In the genomic region with DNA sequence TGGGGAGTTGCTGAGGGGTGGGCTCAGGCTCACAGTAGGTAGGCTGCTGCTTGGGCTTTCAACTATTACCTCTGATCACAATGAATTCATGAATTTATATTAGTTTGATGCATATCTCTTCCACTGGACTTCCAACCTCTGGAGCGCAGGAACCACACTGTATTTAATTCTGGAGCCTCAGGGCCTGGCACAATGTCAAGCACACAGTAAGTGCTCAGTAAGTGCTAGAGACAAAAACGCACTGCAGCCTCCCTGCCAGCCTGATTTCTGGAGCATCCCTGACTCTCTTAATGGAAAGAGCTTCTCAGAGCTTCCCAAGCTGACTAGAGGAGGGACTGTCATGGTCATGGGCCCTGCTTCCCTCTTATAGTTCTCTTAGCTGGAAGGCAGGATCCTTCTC, we compare ENCODE assay signal across 9 cellular contexts. TPM values are rescaled to one million over a fixed set of nuclear protein-coding genes. Genes with fewer than 3 reads are reported as not detected.
DNase-seq lines count a peak whose midpoint lies in the region; ATAC-seq and TF ChIP-seq lines count a peak whose summit lies in the region.
"Had no signal": no experiment of that assay in that cellular context is flagged by ENCODE, and none has a peak within 500 bp of the region (broad histone marks: within the 10 kb centered on the region; RNA-seq: fewer than 3 reads in every experiment).

No MANE protein-coding gene starts in this region.

- peak overlapping the region; percentile 58 for H3K4me3 Mint-ChIP-seq in activated naive CD4-positive, alpha-beta T cell treated with anti-CD3 and anti-CD28 coated beads, Interleukin-2, amount 10 ng/mL, durations not matched to agents 7 days and 5 days
- peak overlapping the region; percentile 78 for H3K4me3 Mint-ChIP-seq in T-helper 2 cell treated with Interferon-gamma antibody and Interleukin-4, amounts not matched to agents 5 μg/mL and 100 μg/mL, for 36 hours

- in situ Hi-C loops in brain microvascular endothelial cell (cut with HindIII; ENCODE audit: low pct_ligation_motif_present, low sequenced_read_pairs), result no loop called here

- H3K27ac ChIP-seq in lower lobe of right lung (peak overlapping the region; percentile 60), tibial nerve (peak overlapping the region in 3 of 4 donors; percentile 31 to 82 (median 43)), brain microvascular endothelial cell (no peak overlapping the region), psoas muscle (no peak overlapping the region)

- TF ChIP-seq CTCF in lower lobe of right lung (IDR thresholded peaks at IDR 0.05), result no peak
- TF ChIP-seq CTCF in tibial nerve (IDR thresholded peaks at IDR 0.05), result no peak
- TF ChIP-seq CTCF in brain microvascular endothelial cell (IDR thresholded peaks at IDR 0.05; ENCODE audit: low read depth, low read length, missing control alignments), result no peak
- no peak for TF ChIP-seq CTCF in psoas muscle (IDR thresholded peaks at IDR 0.05)

- no peak for TF ChIP-seq POLR2A in tibial nerve (IDR thresholded peaks at IDR 0.05)

- no peak for DNase-seq in activated naive CD4-positive, alpha-beta T cell treated with anti-CD3 and anti-CD28 coated beads, Interleukin-2, amount 10 ng/mL, durations not matched to agents 7 days and 5 days
- no peak for DNase-seq in activated naive CD4-positive, alpha-beta T cell treated with anti-CD3 and anti-CD28 coated beads, Interleukin-2, amount 50 U/mL, for 72 hours (ENCODE audit: low spot score in 2 of 2)
- DNase-seq in T-helper 2 cell treated with Interferon-gamma antibody and Interleukin-4, amounts not matched to agents 5 μg/mL and 100 μg/mL, for 36 hours (ENCODE audit: low spot score), result no peak
- DNase-seq in lower lobe of right lung (no peak), tibial nerve (ENCODE audit: low spot score in 2 of 2) (no peak), brain microvascular endothelial cell (no peak), SK-N-DZ (ENCODE audit: low spot score) (no peak), psoas muscle (no peak)
- DNase-seq: left cardiac atrium had no signal

- H3K4me1 ChIP-seq in lower lobe of right lung (peaks cover 53% of the 10 kb centered on the region), tibial nerve (peaks cover 0 to 44% (median 30%) of the 10 kb centered on the region in 4 donors), psoas muscle (peaks cover 19% of the 10 kb centered on the region)

- peaks cover 35% of the 10 kb centered on the region for H3K27me3 Mint-ChIP-seq in activated naive CD4-positive, alpha-beta T cell treated with anti-CD3 and anti-CD28 coated beads, Interleukin-2, amount 10 ng/mL, durations not matched to agents 7 days and 5 days
- peaks cover 10% of the 10 kb centered on the region for H3K27me3 Mint-ChIP-seq in T-helper 2 cell treated with Interferon-gamma antibody and Interleukin-4, amounts not matched to agents 5 μg/mL and 100 μg/mL, for 36 hours (ENCODE audit: low read depth)

- no peak for ATAC-seq in activated naive CD4-positive, alpha-beta T cell treated with anti-CD3 and anti-CD28 coated beads, Interleukin-2, amount 50 U/mL, for 72 hours
- ATAC-seq in lower lobe of right lung (peak in 1 of 2 donors; percentile 1), psoas muscle (no peak)

- H3K9me3 Mint-ChIP-seq in activated naive CD4-positive, alpha-beta T cell treated with anti-CD3 and anti-CD28 coated beads, Interleukin-2, amount 10 ng/mL, durations not matched to agents 7 days and 5 days, result no peaks in the 10 kb centered on the region
- no peaks in the 10 kb centered on the region for H3K9me3 Mint-ChIP-seq in activated naive CD4-positive, alpha-beta T cell treated with anti-CD3 and anti-CD28 coated beads, Interleukin-2, amount 50 U/mL, for 72 hours
- H3K9me3 Mint-ChIP-seq in T-helper 2 cell treated with Interferon-gamma antibody and Interleukin-4, amounts not matched to agents 5 μg/mL and 100 μg/mL, for 36 hours, result no peaks in the 10 kb centered on the region

- intact Hi-C loops in lower lobe of right lung (cut with DNase I), result no loop called here
- intact Hi-C loops in psoas muscle (cut with DNase I), result no loop called here

- H3K4me3 ChIP-seq in lower lobe of right lung, result no peak overlapping the region
- H3K4me3 ChIP-seq in tibial nerve, result no peak overlapping the region
- no peak overlapping the region for H3K4me3 ChIP-seq in brain microvascular endothelial cell (ENCODE audit: low read depth, low read length)
- H3K4me3 ChIP-seq in psoas muscle, result no peak overlapping the region

- H3K36me3 Mint-ChIP-seq in activated naive CD4-positive, alpha-beta T cell treated with anti-CD3 and anti-CD28 coated beads, Interleukin-2, amount 10 ng/mL, durations not matched to agents 7 days and 5 days, result peaks cover 2% of the 10 kb centered on the region
- H3K36me3 Mint-ChIP-seq in activated naive CD4-positive, alpha-beta T cell treated with anti-CD3 and anti-CD28 coated beads, Interleukin-2, amount 50 U/mL, for 72 hours, result no peaks in the 10 kb centered on the region
- no peaks in the 10 kb centered on the region for H3K36me3 Mint-ChIP-seq in T-helper 2 cell treated with Interferon-gamma antibody and Interleukin-4, amounts not matched to agents 5 μg/mL and 100 μg/mL, for 36 hours (ENCODE audit: low read depth)

- H3K27ac Mint-ChIP-seq in activated naive CD4-positive, alpha-beta T cell treated with anti-CD3 and anti-CD28 coated beads, Interleukin-2, amount 10 ng/mL, durations not matched to agents 7 days and 5 days, result peak overlapping the region; percentile 98
- peak overlapping the region in 1 of 2 donors; percentile 88 for H3K27ac Mint-ChIP-seq in activated naive CD4-positive, alpha-beta T cell treated with anti-CD3 and anti-CD28 coated beads, Interleukin-2, amount 50 U/mL, for 72 hours
- H3K27ac Mint-ChIP-seq in T-helper 2 cell treated with Interferon-gamma antibody and Interleukin-4, amounts not matched to agents 5 μg/mL and 100 μg/mL, for 36 hours, result peak overlapping the region; percentile 92

- 72 to 86% methylated on average over 2 of the region's 2 CpGs for WGBS in tibial nerve, 2 donors
- WGBS in psoas muscle, 3 donors, result 79 to 85% (median 79%) methylated on average over 2 of the region's 2 CpGs

- peaks cover 86% of the 10 kb centered on the region for H3K4me1 Mint-ChIP-seq in activated naive CD4-positive, alpha-beta T cell treated with anti-CD3 and anti-CD28 coated beads, Interleukin-2, amount 10 ng/mL, durations not matched to agents 7 days and 5 days
- peaks cover 59% of the 10 kb centered on the region for H3K4me1 Mint-ChIP-seq in T-helper 2 cell treated with Interferon-gamma antibody and Interleukin-4, amounts not matched to agents 5 μg/mL and 100 μg/mL, for 36 hours (ENCODE audit: low read depth)

- no peaks in the 10 kb centered on the region for H3K9me3 ChIP-seq in lower lobe of right lung
- H3K9me3 ChIP-seq in tibial nerve, result no peaks in the 10 kb centered on the region
- H3K9me3 ChIP-seq in psoas muscle, result no peaks in the 10 kb centered on the region

- CTCF ChIA-PET in activated naive CD4-positive, alpha-beta T cell treated with anti-CD3 and anti-CD28 coated beads, Interleukin-2, amount 10 ng/mL, durations not matched to agents 7 days and 5 days (lab: Charles Lee), result interaction anchor here (1.1 to 26.5 kb wide), 3 partner anchors 8 to 36 kb away, joined by 4 to 1108 read pairs (median 98); partner anchors contain the start of gene NUAK2

- TF ChIP-seq EP300 in tibial nerve (IDR thresholded peaks at IDR 0.05), result no peak

- H3K27me3 ChIP-seq in lower lobe of right lung (ENCODE audit: low read depth) (no peaks in the 10 kb centered on the region), tibial nerve (no peaks in the 10 kb centered on the region), brain microvascular endothelial cell (replicated peaks) (no peaks in the 10 kb centered on the region), psoas muscle (ENCODE audit: insufficient read depth in 3 of 3, low read length in 2 of 3) (no peaks in the 10 kb centered on the region)

- H3K36me3 ChIP-seq in lower lobe of right lung (no peaks in the 10 kb centered on the region), tibial nerve (no peaks in the 10 kb centered on the region), brain microvascular endothelial cell (replicated peaks) (no peaks in the 10 kb centered on the region), psoas muscle (ENCODE audit: insufficient read depth in 1 of 2, low read depth in 1 of 2) (no peaks in the 10 kb centered on the region)

RNA-seq across cellular contexts. Expression of gene NUAK2, which starts 33.8 kb away (rescaled TPM):
- 1 to 10 TPM; 5.9 to 6.8 TPM for total RNA-seq in activated naive CD4-positive, alpha-beta T cell treated with anti-CD3 and anti-CD28 coated beads, Interleukin-2, amount 50 U/mL, for 72 hours
- total RNA-seq in lower lobe of right lung (6.8 TPM), tibial nerve (1 to 10 TPM in 3 of 4 donors, under 1 TPM in 1; 0.60 to 5.3 (median 2.7) TPM), psoas muscle (1 to 10 TPM in 3 of 4 donors, under 1 TPM in 1; 0.55 to 1.3 (median 1.2) TPM)
- polyA plus RNA-seq in SK-N-DZ (2014; cell fraction: cytosol; rRNA removed), result 1.3 and 1.6 TPM in 2 replicates
- polyA plus RNA-seq in SK-N-DZ (2014; cell fraction: nucleus; rRNA removed), result 0.13 and 0.60 TPM in 2 replicates
- polyA plus RNA-seq in psoas muscle, result under 1 TPM; 0.20 to 0.48 (median 0.22) TPM

RNA-seq across cellular contexts. Expression of gene TMCC2, which starts 60.0 kb away (rescaled TPM):
- 10 to 100 TPM; 11.1 to 17.2 TPM for total RNA-seq in activated naive CD4-positive, alpha-beta T cell treated with anti-CD3 and anti-CD28 coated beads, Interleukin-2, amount 50 U/mL, for 72 hours
- 3.0 TPM for total RNA-seq in lower lobe of right lung
- total RNA-seq in tibial nerve, result 1 to 10 TPM; 2.4 to 4.8 (median 2.7) TPM
- 7.5 and 9.4 TPM in 2 replicates for polyA plus RNA-seq in SK-N-DZ (2014; cell fraction: cytosol; rRNA removed)
- polyA plus RNA-seq in SK-N-DZ (2014; cell fraction: nucleus; rRNA removed), result 7.3 and 9.3 TPM in 2 replicates
- total RNA-seq in psoas muscle, result 10 to 100 TPM in 1 of 4 donors, 1 to 10 TPM in 3; 3.4 to 21.4 (median 6.9) TPM
- 10 to 100 TPM in 1 of 3 donors, 1 to 10 TPM in 1, under 1 TPM in 1; 0.66 to 17.5 (median 4.3) TPM for polyA plus RNA-seq in psoas muscle

Comparison
In these comparisons a context has a peak if more than half of its experiments do, and no peak if none do; other contexts are left out.
1. H3K27ac ChIP-seq: peak in lower lobe of right lung (single experiment) and tibial nerve (3 of 4); none in brain microvascular endothelial cell (single experiment) and psoas muscle (single experiment).